11 cellular contexts compared by ENCODE assay signal in genomic region chr2:215843579-215843978, GRCh38.
A peak's percentile ranks its signal among the peaks of the same experiment; 100 is the strongest.
DNase-seq lines count a peak whose midpoint lies in the region; ATAC-seq and TF ChIP-seq lines count a peak whose summit lies in the region.
"Had no signal": no experiment of that assay in that cellular context is flagged by ENCODE, and none has a peak within 500 bp of the region (broad histone marks: within the 10 kb centered on the region; RNA-seq: fewer than 3 reads in every experiment).

No MANE protein-coding gene starts in this region.

- DNase-seq in ACHN (peak; percentile 55), HCEC 1CT (peak; percentile 86), astrocyte of the cerebellum (ENCODE audit: low read depth) (peak; percentile 34), iris pigment epithelial cell (ENCODE audit: low read depth) (peak; percentile 91), LoVo (ENCODE audit: low spot score) (no peak), DMS153 treated with DMSO at 0.1 percent for 48 hours (lab: John Stamatoyannopoulos, UW; ENCODE audit: unreplicated experiment) (no peak), NCI-H82 treated with DMSO at 0.1 percent for 48 hours (lab: John Stamatoyannopoulos, UW; ENCODE audit: unreplicated experiment) (no peak)
- DNase-seq: activated B cell treated with CpG ODN at 0.5 μM for 24 hours; NK-92 treated with Interleukin-12 subunit alpha and Interleukin-12 subunit beta, amount 100 ng/mL, for 24 hours; nucleus accumbens had no signal

- in situ Hi-C loops in ACHN (cut with HindIII; ENCODE audit: low pct_ligation_motif_present, low pct_unique_long_range_greater_than_20kb, low sequenced_read_pairs) (no loop called here), astrocyte of the cerebellum (cut with HindIII; ENCODE audit: low sequenced_read_pairs) (no loop called here)

- ATAC-seq in GM19328 (IDR thresholded peaks at IDR 0.05; ENCODE audit: unreplicated experiment) = no peak

- no peak for TF ChIP-seq CTCF in astrocyte of the cerebellum (IDR thresholded peaks at IDR 0.05; ENCODE audit: low read depth, low read length, missing control alignments)

- H3K4me3 ChIP-seq in astrocyte of the cerebellum (ENCODE audit: low read depth, low read length) = no peak overlapping the region

Comparison
In these comparisons a context has a peak if more than half of its experiments do, and no peak if none do; other contexts are left out.
1. DNase-seq: peak in ACHN (single experiment), HCEC 1CT (single experiment), astrocyte of the cerebellum (single experiment) and iris pigment epithelial cell (single experiment); none in LoVo (single experiment), DMS153 treated with DMSO at 0.1 percent for 48 hours (single experiment) and NCI-H82 treated with DMSO at 0.1 percent for 48 hours (single experiment).